ENCODE assay signal across 16 cellular contexts in genomic region chr6:132731086-132731485, GRCh38. TPM values are rescaled to one million over a fixed set of nuclear protein-coding genes. Genes with fewer than 3 reads are reported as not detected.
"Had no signal": no experiment of that assay in that cellular context is flagged by ENCODE, and none has a peak within 500 bp of the region (broad histone marks: within the 10 kb centered on the region; RNA-seq: fewer than 3 reads in every experiment).

No MANE protein-coding gene starts in this region.

- H3K27me3 ChIP-seq: ovary, SJSA1, tibial nerve had no signal

- H3K4me1 ChIP-seq: SJSA1 had no signal

- H3K4me1 Mint-ChIP-seq: nephron progenitor cell had no signal

- H3K27me3 Mint-ChIP-seq: activated naive CD8-positive, alpha-beta T cell had no signal

- H3K4me3 Mint-ChIP-seq: activated CD4-positive, alpha-beta memory T cell treated with anti-CD3 and anti-CD28 coated beads for 36 hours; activated naive CD8-positive, alpha-beta T cell; nephron progenitor cell had no signal

- H3K9me3 ChIP-seq: ovary, SJSA1, tibial nerve had no signal

- H3K36me3 Mint-ChIP-seq: activated CD4-positive, alpha-beta memory T cell treated with anti-CD3 and anti-CD28 coated beads for 36 hours; activated naive CD8-positive, alpha-beta T cell had no signal

- H3K4me3 ChIP-seq: coronary artery, ovary, SJSA1, tibial nerve had no signal

- H3K36me3 ChIP-seq: ovary, SJSA1, tibial nerve had no signal

- DNase-seq: activated CD4-positive, alpha-beta memory T cell treated with anti-CD3 and anti-CD28 coated beads for 36 hours; activated gamma-delta T cell; activated T-cell treated with anti-CD3 and anti-CD28 coated beads, Interleukin-2, amount 50 U/mL, for 48 hours; aorta; effector CD8-positive, alpha-beta T cell; erythroblast; mesendoderm; nephron progenitor cell; ovary; T-helper 9 cell had no signal

- H3K9me3 Mint-ChIP-seq: activated CD4-positive, alpha-beta memory T cell treated with anti-CD3 and anti-CD28 coated beads for 36 hours; nephron progenitor cell had no signal

- H3K27ac ChIP-seq: coronary artery, ovary, SJSA1, tibial nerve, VCaP had no signal

- H3K27ac Mint-ChIP-seq: activated CD4-positive, alpha-beta memory T cell treated with anti-CD3 and anti-CD28 coated beads for 36 hours; activated naive CD8-positive, alpha-beta T cell; nephron progenitor cell had no signal

RNA-seq across cellular contexts. Expression of gene VNN1, which starts 17.2 kb away (rescaled TPM):
- total RNA-seq: activated CD4-positive, alpha-beta memory T cell treated with anti-CD3 and anti-CD28 coated beads for 36 hours; SJSA1 had no signal

RNA-seq across cellular contexts. Expression of gene VNN2, which starts 26.6 kb away (rescaled TPM):
- total RNA-seq: fibroblast of villous mesenchyme had no signal
